20 cellular contexts compared by ENCODE assay signal in the genomic region with DNA sequence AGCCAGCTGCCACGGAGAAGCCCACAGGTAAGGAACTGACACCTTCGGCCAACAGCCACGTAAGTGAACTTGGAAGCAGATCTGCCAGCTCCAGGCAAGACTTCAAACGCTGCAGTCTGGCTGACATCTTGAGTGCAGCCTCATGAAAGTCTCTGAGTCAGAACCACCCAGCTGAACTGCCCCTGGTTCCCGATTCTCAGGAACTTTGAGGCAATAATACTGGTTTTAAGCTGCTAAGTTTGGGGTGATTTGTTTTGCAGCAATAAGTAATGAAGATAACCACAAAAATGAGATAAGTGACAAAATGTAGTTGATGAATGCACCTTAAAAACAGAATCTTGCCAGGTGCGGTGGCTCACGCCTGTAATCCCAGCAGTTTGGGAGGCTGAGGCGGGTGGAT.
"Had no signal": no experiment of that assay in that cellular context is flagged by ENCODE, and none has a peak within 500 bp of the region (broad histone marks: within the 10 kb centered on the region; RNA-seq: fewer than 3 reads in every experiment).

No MANE protein-coding gene starts in this region.

- H3K27me3 ChIP-seq: heart right ventricle, left lung, sigmoid colon, uterus had no signal

- H3K4me3 Mint-ChIP-seq: central memory CD8-positive, alpha-beta T cell; effector memory CD8-positive, alpha-beta T cell; naive thymus-derived CD4-positive, alpha-beta T cell; nephron progenitor cell; stimulated activated naive B cell treated with anti-CD40 and anti-IgM and Interleukin-4, amounts not matched to agents 10 μg/mL and 1 μg/mL and 100 μg/mL, for 72 hours; stimulated activated naive CD8-positive, alpha-beta T cell treated with anti-CD3 and anti-CD28 coated beads, Interleukin-15, amount 100 ng/mL, for 72 hours had no signal

- ATAC-seq: effector memory CD8-positive, alpha-beta T cell; heart right ventricle; left lung; naive thymus-derived CD4-positive, alpha-beta T cell; stimulated activated naive B cell treated with anti-CD40 and anti-IgM and Interleukin-4, amounts not matched to agents 10 μg/mL and 1 μg/mL and 100 μg/mL, for 72 hours; stimulated activated naive CD8-positive, alpha-beta T cell treated with anti-CD3 and anti-CD28 coated beads, Interleukin-15, amount 100 ng/mL, for 72 hours had no signal

- H3K27ac ChIP-seq: heart right ventricle, left lung, psoas muscle, sigmoid colon, skin epidermis, thoracic aorta, uterus had no signal

- H3K27ac Mint-ChIP-seq: effector memory CD8-positive, alpha-beta T cell; naive thymus-derived CD4-positive, alpha-beta T cell; nephron progenitor cell; stimulated activated naive B cell treated with anti-CD40 and anti-IgM and Interleukin-4, amounts not matched to agents 10 μg/mL and 1 μg/mL and 100 μg/mL, for 72 hours; stimulated activated naive CD8-positive, alpha-beta T cell treated with anti-CD3 and anti-CD28 coated beads, Interleukin-15, amount 100 ng/mL, for 72 hours had no signal

- DNase-seq: effector memory CD8-positive, alpha-beta T cell; foreskin melanocyte; heart right ventricle; islet precursor cell; left lung; mesendoderm; naive thymus-derived CD4-positive, alpha-beta T cell; nephron progenitor cell; psoas muscle; sigmoid colon; stimulated activated CD4-positive, alpha-beta T cell treated with anti-CD3 and anti-CD28 coated beads, Interleukin-2, amount 100 ng/mL, for 24 hours; stimulated activated CD4-positive, alpha-beta T cell treated with anti-CD3 and anti-CD28 coated beads, Interleukin-4, amount 100 ng/mL, for 4 hours; stimulated activated naive B cell treated with anti-CD40 and anti-IgM and Interleukin-4, amounts not matched to agents 10 μg/mL and 1 μg/mL and 100 μg/mL, for 72 hours; stimulated activated naive CD8-positive, alpha-beta T cell treated with anti-CD3 and anti-CD28 coated beads, Interleukin-15, amount 100 ng/mL, for 72 hours; trophoblast cell; uterus had no signal

- H3K27me3 Mint-ChIP-seq: stimulated activated naive B cell treated with anti-CD40 and anti-IgM and Interleukin-4, amounts not matched to agents 10 μg/mL and 1 μg/mL and 100 μg/mL, for 72 hours had no signal

- H3K36me3 ChIP-seq: heart right ventricle, left lung, sigmoid colon, thoracic aorta, uterus had no signal

- H3K4me3 ChIP-seq: heart right ventricle, left lung, lung, psoas muscle, sigmoid colon, skin epidermis, thoracic aorta, uterus had no signal

- H3K9me3 Mint-ChIP-seq: central memory CD8-positive, alpha-beta T cell; effector memory CD8-positive, alpha-beta T cell; naive thymus-derived CD4-positive, alpha-beta T cell; nephron progenitor cell; stimulated activated naive B cell treated with anti-CD40 and anti-IgM and Interleukin-4, amounts not matched to agents 10 μg/mL and 1 μg/mL and 100 μg/mL, for 72 hours; stimulated activated naive CD8-positive, alpha-beta T cell treated with anti-CD3 and anti-CD28 coated beads, Interleukin-15, amount 100 ng/mL, for 72 hours had no signal

- H3K4me1 Mint-ChIP-seq: central memory CD8-positive, alpha-beta T cell had no signal

- H3K4me1 ChIP-seq: uterus had no signal

- H3K9me3 ChIP-seq: heart right ventricle, left lung, psoas muscle, sigmoid colon, thoracic aorta, uterus had no signal
